22 cellular contexts compared by ENCODE assay signal in genomic region chr18:63508634-63509033, GRCh38. TPM values are rescaled to one million over a fixed set of nuclear protein-coding genes. Genes with fewer than 3 reads are reported as not detected.
A peak's percentile ranks its signal among the peaks of the same experiment; 100 is the strongest.
DNase-seq lines count a peak whose midpoint lies in the region; ATAC-seq and TF ChIP-seq lines count a peak whose summit lies in the region.
"Had no signal": no experiment of that assay in that cellular context is flagged by ENCODE, and none has a peak within 500 bp of the region (broad histone marks: within the 10 kb centered on the region; RNA-seq: fewer than 3 reads in every experiment).

No MANE protein-coding gene starts in this region.

- H3K4me1 ChIP-seq in neural progenitor cell = peaks cover 4% of the 10 kb centered on the region
- H3K4me1 ChIP-seq in left lung = no peaks in the 10 kb centered on the region

- no peaks in the 10 kb centered on the region for H3K36me3 ChIP-seq in neural progenitor cell
- no peaks in the 10 kb centered on the region for H3K36me3 ChIP-seq in left lung

- H3K4me2 ChIP-seq in neural progenitor cell = no peak overlapping the region

- H3K27ac ChIP-seq in neural progenitor cell (no peak overlapping the region), left lung (no peak overlapping the region)

- no peaks in the 10 kb centered on the region for H3K36me3 Mint-ChIP-seq in neural progenitor cell
- H3K36me3 Mint-ChIP-seq: CD8-positive, alpha-beta memory T cell; IgD-negative memory B cell had no signal

- H4K20me1 ChIP-seq in neural progenitor cell (ENCODE audit: low read depth) = no peaks in the 10 kb centered on the region

- H3K4me3 ChIP-seq in neural progenitor cell (no peak overlapping the region), left lung (no peak overlapping the region)

- peaks cover 2% of the 10 kb centered on the region for H3K4me1 Mint-ChIP-seq in neural progenitor cell
- H3K4me1 Mint-ChIP-seq: CD8-positive, alpha-beta memory T cell; IgD-negative memory B cell had no signal

- peak; percentile 25 for DNase-seq in EH (ENCODE audit: low read depth)
- DNase-seq in M059J (ENCODE audit: low read depth) = peak; percentile 18
- peak; percentile 26 for DNase-seq in dedifferentiated amniotic fluid mesenchymal stem cell (ENCODE audit: extremely low spot score)
- DNase-seq in neural progenitor cell (ENCODE audit: low spot score) = no peak
- no peak for DNase-seq in left lung
- no peak for DNase-seq in erythroblast (lab: John Stamatoyannopoulos, UW)
- DNase-seq in posterior cingulate gyrus = no peak
- DNase-seq: ACHN; C1 segment of cervical spinal cord; CD8-positive, alpha-beta memory T cell; DMS79; Kasumi-1; NCI-H1092 treated with DMSO at 0.1 percent for 48 hours; NCI-H146; NCI-H2029 treated with DMSO at 0.1 percent for 48 hours; NCI-H446 treated with DMSO at 0.1 percent for 48 hours; NCI-H748 treated with DMSO at 0.1 percent for 48 hours; SW 1271 had no signal

- ATAC-seq in HG02870 (IDR thresholded peaks at IDR 0.05; ENCODE audit: unreplicated experiment) (no peak), left lung (no peak)
- ATAC-seq: Panc1 had no signal

- peaks cover 3% of the 10 kb centered on the region for H3K27me3 Mint-ChIP-seq in neural progenitor cell (ENCODE audit: insufficient read depth, low read depth)

- no peak for TF ChIP-seq CTCF in neural progenitor cell (IDR thresholded peaks at IDR 0.05)
- TF ChIP-seq CTCF in left lung (IDR thresholded peaks at IDR 0.05) = no peak

- peak overlapping the region; percentile 18 for H2AFZ ChIP-seq in neural progenitor cell (replicated peaks)

- no peak for TF ChIP-seq POLR2A in erythroblast (IDR thresholded peaks at IDR 0.05; ENCODE audit: low read length)

- H3K79me2 ChIP-seq in neural progenitor cell (ENCODE audit: low read depth) = no peaks in the 10 kb centered on the region

- no peak overlapping the region for H3K27ac Mint-ChIP-seq in neural progenitor cell
- H3K27ac Mint-ChIP-seq: CD8-positive, alpha-beta memory T cell; IgD-negative memory B cell had no signal

- no peaks in the 10 kb centered on the region for H3F3A ChIP-seq in neural progenitor cell (ENCODE audit: low read depth)

- H3K9me3 Mint-ChIP-seq in neural progenitor cell = no peaks in the 10 kb centered on the region
- H3K9me3 Mint-ChIP-seq: CD8-positive, alpha-beta memory T cell; IgD-negative memory B cell had no signal

- H3K4me3 Mint-ChIP-seq in neural progenitor cell = no peak overlapping the region
- H3K4me3 Mint-ChIP-seq: CD8-positive, alpha-beta memory T cell; IgD-negative memory B cell had no signal

- H3K27me3 ChIP-seq in neural progenitor cell = no peaks in the 10 kb centered on the region
- peaks cover 0 to 5% of the 10 kb centered on the region in 2 donors for H3K27me3 ChIP-seq in left lung

- H3K9me3 ChIP-seq in neural progenitor cell (ENCODE audit: low read depth) (no peaks in the 10 kb centered on the region), left lung (no peaks in the 10 kb centered on the region)

- H3K9ac ChIP-seq in neural progenitor cell = no peak overlapping the region

- intact Hi-C loops in left lung (cut with DNase I) = no loop called here
- intact Hi-C loops in posterior cingulate gyrus (cut with DNase I) = no loop called here

RNA-seq across cellular contexts. Expression of gene SERPINB5, which starts 31.9 kb away (rescaled TPM):
- not detected in 2 replicates for total RNA-seq in M059J (2014; rRNA removed; shearing (Covaris generic))
- total RNA-seq in neural progenitor cell (ENCODE audit: low replicate concordance) (0.09 TPM in 1 of 2 replicates, not detected in the other), left lung (under 1 TPM in 1 of 2 donors, not detected in 1; 0.34 TPM)
- total RNA-seq: CD8-positive, alpha-beta memory T cell; SK-MEL-5 had no signal

RNA-seq across cellular contexts. Expression of gene SERPINB12, which starts 33.5 kb away (rescaled TPM):
- not detected in 2 replicates for total RNA-seq in M059J (2014; rRNA removed; shearing (Covaris generic))
- not detected in 2 replicates for total RNA-seq in neural progenitor cell (ENCODE audit: low replicate concordance)
- total RNA-seq in left lung = not detected
- total RNA-seq: CD8-positive, alpha-beta memory T cell; SK-MEL-5 had no signal

Comparison
In these comparisons a context has a peak if more than half of its experiments do, and no peak if none do; other contexts are left out.
1. DNase-seq: peak in EH (single experiment), M059J (single experiment) and dedifferentiated amniotic fluid mesenchymal stem cell (single experiment); none in neural progenitor cell (single experiment), left lung (0 of 2), erythroblast (0 of 2) and posterior cingulate gyrus (0 of 10).